ENCODE assay signal across 28 cellular contexts in the genomic region with DNA sequence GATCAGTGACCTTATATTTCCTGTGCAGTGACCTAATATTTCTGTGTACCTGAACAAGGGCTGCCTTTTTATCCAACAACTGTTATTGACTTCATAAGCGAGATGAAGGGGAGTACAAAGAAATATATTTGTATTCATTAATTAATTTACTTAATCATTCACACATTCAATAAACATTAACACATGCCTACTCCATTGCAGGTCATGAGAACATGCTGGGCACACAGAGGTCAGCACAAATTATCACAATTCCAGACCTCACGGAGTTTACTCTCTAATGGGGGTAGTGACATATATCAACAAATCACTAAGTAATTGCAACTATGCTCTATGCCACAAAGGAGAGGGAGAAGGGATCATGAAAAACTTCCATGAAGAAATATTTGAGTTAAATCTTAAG.
"Had no signal": no experiment of that assay in that cellular context is flagged by ENCODE, and none has a peak within 500 bp of the region (broad histone marks: within the 10 kb centered on the region; RNA-seq: fewer than 3 reads in every experiment).

No MANE protein-coding gene starts in this region.

- H3K27ac ChIP-seq: stomach, suprapubic skin, testis, thoracic aorta, thyroid gland, tibial artery, tibial nerve, transverse colon, upper lobe of left lung, upper lobe of right lung, uterus, vagina had no signal

- H3K27me3 Mint-ChIP-seq: stimulated activated memory B cell treated with anti-CD40 and anti-IgM and Interleukin-4, amounts not matched to agents 10 μg/mL and 1 μg/mL and 100 μg/mL, for 72 hours; stimulated activated naive B cell treated with anti-CD40 and anti-IgM and Interleukin-4, amounts not matched to agents 10 μg/mL and 1 μg/mL and 100 μg/mL, for 72 hours; stimulated activated naive CD8-positive, alpha-beta T cell treated with anti-CD3 and anti-CD28 coated beads, Interleukin-15, amount 100 ng/mL, for 72 hours; stimulated activated naive CD8-positive, alpha-beta T cell treated with anti-CD3 and anti-CD28 coated beads, Interleukin-15, Interleukin-2, amounts not matched to agents 100 ng/mL and 50 ng/mL, for 24 hours had no signal

- ATAC-seq: stimulated activated effector memory CD8-positive, alpha-beta T cell treated with anti-CD3 and anti-CD28 coated beads, Interleukin-12 subunit alpha, Interleukin-12 subunit beta, amount 100 ng/mL, for 72 hours; stimulated activated memory B cell treated with anti-CD40 and anti-IgM and Interleukin-4, amounts not matched to agents 10 μg/mL and 1 μg/mL and 100 μg/mL, for 72 hours; stimulated activated naive B cell treated with anti-CD40 and anti-IgM and Interleukin-4, amounts not matched to agents 10 μg/mL and 1 μg/mL and 100 μg/mL, for 72 hours; stimulated activated naive CD8-positive, alpha-beta T cell treated with anti-CD3 and anti-CD28 coated beads, Interleukin-15, amount 100 ng/mL, for 72 hours; stimulated activated naive CD8-positive, alpha-beta T cell treated with anti-CD3 and anti-CD28 coated beads, Interleukin-15, Interleukin-2, amounts not matched to agents 100 U/mL and 50 U/mL, for 24 hours; upper lobe of right lung had no signal

- H3K4me1 Mint-ChIP-seq: stimulated activated effector memory CD8-positive, alpha-beta T cell treated with anti-CD3 and anti-CD28 coated beads, Interleukin-12 subunit alpha, Interleukin-12 subunit beta, amount 100 ng/mL, for 72 hours; stimulated activated memory B cell treated with anti-CD40 and anti-IgM and Interleukin-4, amounts not matched to agents 10 μg/mL and 1 μg/mL and 100 μg/mL, for 72 hours; stimulated activated naive B cell treated with anti-CD40 and anti-IgM and Interleukin-4, amounts not matched to agents 10 μg/mL and 1 μg/mL and 100 μg/mL, for 72 hours; stimulated activated naive CD8-positive, alpha-beta T cell treated with anti-CD3 and anti-CD28 coated beads, Interleukin-15, amount 100 ng/mL, for 72 hours had no signal

- H3K36me3 Mint-ChIP-seq: stimulated activated effector memory CD8-positive, alpha-beta T cell treated with anti-CD3 and anti-CD28 coated beads, Interleukin-12 subunit alpha, Interleukin-12 subunit beta, amount 100 ng/mL, for 72 hours; stimulated activated memory B cell treated with anti-CD40 and anti-IgM and Interleukin-4, amounts not matched to agents 10 μg/mL and 1 μg/mL and 100 μg/mL, for 72 hours; stimulated activated naive B cell treated with anti-CD40 and anti-IgM and Interleukin-4, amounts not matched to agents 10 μg/mL and 1 μg/mL and 100 μg/mL, for 72 hours; type B pancreatic cell had no signal

- H3K27me3 ChIP-seq: stomach, testis, thyroid gland, tibial artery, tibial nerve, transverse colon, upper lobe of left lung, upper lobe of right lung, uterus, vagina had no signal

- H3K4me3 Mint-ChIP-seq: stimulated activated effector memory CD8-positive, alpha-beta T cell treated with anti-CD3 and anti-CD28 coated beads, Interleukin-12 subunit alpha, Interleukin-12 subunit beta, amount 100 ng/mL, for 72 hours; stimulated activated memory B cell treated with anti-CD40 and anti-IgM and Interleukin-4, amounts not matched to agents 10 μg/mL and 1 μg/mL and 100 μg/mL, for 72 hours; stimulated activated naive B cell treated with anti-CD40 and anti-IgM and Interleukin-4, amounts not matched to agents 10 μg/mL and 1 μg/mL and 100 μg/mL, for 72 hours; stimulated activated naive CD8-positive, alpha-beta T cell treated with anti-CD3 and anti-CD28 coated beads, Interleukin-15, amount 100 ng/mL, for 72 hours; stimulated activated naive CD8-positive, alpha-beta T cell treated with anti-CD3 and anti-CD28 coated beads, Interleukin-15, Interleukin-2, amounts not matched to agents 100 ng/mL and 50 ng/mL, for 24 hours; type B pancreatic cell had no signal

- H3K9me3 Mint-ChIP-seq: type B pancreatic cell had no signal

- H3K9me3 ChIP-seq: stomach, suprapubic skin, testis, thoracic aorta, thyroid gland, tibial artery, tibial nerve, transverse colon, upper lobe of left lung, upper lobe of right lung, uterus, vagina had no signal

- H3K36me3 ChIP-seq: stomach, suprapubic skin, thoracic aorta, thyroid gland, tibial artery, tibial nerve, transverse colon, upper lobe of left lung, upper lobe of right lung, uterus, vagina had no signal

- H3K4me3 ChIP-seq: stomach, suprapubic skin, testis, thoracic aorta, thyroid gland, tibial artery, tibial nerve, transverse colon, upper lobe of left lung, upper lobe of right lung, uterus, vagina had no signal

- H3K27ac Mint-ChIP-seq: stimulated activated effector memory CD8-positive, alpha-beta T cell treated with anti-CD3 and anti-CD28 coated beads, Interleukin-12 subunit alpha, Interleukin-12 subunit beta, amount 100 ng/mL, for 72 hours; stimulated activated memory B cell treated with anti-CD40 and anti-IgM and Interleukin-4, amounts not matched to agents 10 μg/mL and 1 μg/mL and 100 μg/mL, for 72 hours; stimulated activated naive B cell treated with anti-CD40 and anti-IgM and Interleukin-4, amounts not matched to agents 10 μg/mL and 1 μg/mL and 100 μg/mL, for 72 hours; stimulated activated naive CD8-positive, alpha-beta T cell treated with anti-CD3 and anti-CD28 coated beads, Interleukin-15, amount 100 ng/mL, for 72 hours; stimulated activated naive CD8-positive, alpha-beta T cell treated with anti-CD3 and anti-CD28 coated beads, Interleukin-15, Interleukin-2, amounts not matched to agents 100 ng/mL and 50 ng/mL, for 24 hours; type B pancreatic cell had no signal

- DNase-seq: stimulated activated CD4-positive, alpha-beta T cell treated with anti-CD3 and anti-CD28 coated beads, Interleukin-2, amount 100 ng/mL, for 48 hours; stimulated activated CD4-positive, alpha-beta T cell treated with anti-CD3 and anti-CD28 coated beads, Interleukin-4, amount 100 ng/mL, for 1 hour; stimulated activated CD4-positive, alpha-beta T cell treated with anti-CD3 and anti-CD28 coated beads, Interleukin-4, amount 100 ng/mL, for 24 hours; stimulated activated CD4-positive, alpha-beta T cell treated with anti-CD3 and anti-CD28 coated beads, Interleukin-4, amount 100 ng/mL, for 4 hours; stimulated activated CD8-positive, alpha-beta memory T cell treated with anti-CD3 and anti-CD28 coated beads, Interleukin-4, amount 100 ng/mL, for 48 hours; stimulated activated naive B cell treated with anti-CD40 and anti-IgM and Interleukin-4, amounts not matched to agents 10 μg/mL and 1 μg/mL and 100 μg/mL, for 72 hours; stimulated activated naive CD4-positive, alpha-beta T cell; stimulated activated naive CD4-positive, alpha-beta T cell treated with Interleukin-2 at 50 U/mL for 16 hours; stimulated activated naive CD8-positive, alpha-beta T cell treated with anti-CD3 and anti-CD28 coated beads, Interleukin-15, amount 100 ng/mL, for 72 hours; stimulated activated naive CD8-positive, alpha-beta T cell treated with anti-CD3 and anti-CD28 coated beads, Interleukin-15, Interleukin-2, amounts not matched to agents 100 U/mL and 50 U/mL, for 24 hours; stomach; substantia nigra; testis; thyroid gland; tibial artery; transverse colon; trophoblast cell; upper lobe of left lung; upper lobe of right lung; uterus had no signal

- H3K4me1 ChIP-seq: stomach, suprapubic skin, testis, thyroid gland, tibial artery, tibial nerve, transverse colon, upper lobe of left lung, upper lobe of right lung, uterus, vagina had no signal
